ENCODE assay signal across 8 cellular contexts in genomic region chr9:93577940-93578682, GRCh38. TPM values are rescaled to one million over a fixed set of nuclear protein-coding genes. Genes with fewer than 3 reads are reported as not detected.
A peak's percentile ranks its signal among the peaks of the same experiment; 100 is the strongest.
DNase-seq lines count a peak whose midpoint lies in the region; ATAC-seq and TF ChIP-seq lines count a peak whose summit lies in the region.

No MANE protein-coding gene starts in this region.

- H3K36me3 Mint-ChIP-seq in activated CD8-positive, alpha-beta T cell treated with anti-CD3 and anti-CD28 coated beads for 36 hours (ENCODE audit: low read depth) = peaks cover 5% of the 10 kb centered on the region

- no peaks in the 10 kb centered on the region for H3K27me3 Mint-ChIP-seq in activated CD8-positive, alpha-beta T cell treated with anti-CD3 and anti-CD28 coated beads for 36 hours

- H3K4me3 ChIP-seq in HEK293 (ENCODE audit: low read depth, low read length) (peak overlapping the region; percentile 71), heart right ventricle (peak overlapping the region in 9 of 10 donors; percentile 69 to 96 (median 86)), skeletal muscle tissue (ENCODE audit: low read length in 3 of 3) (peak overlapping the region; percentile 75 to 81 (median 77))

- peaks cover 34% of the 10 kb centered on the region for H3K4me1 Mint-ChIP-seq in activated CD8-positive, alpha-beta T cell treated with anti-CD3 and anti-CD28 coated beads for 36 hours (ENCODE audit: low read depth)

- peaks cover 3% of the 10 kb centered on the region for H3K9me3 Mint-ChIP-seq in activated CD8-positive, alpha-beta T cell treated with anti-CD3 and anti-CD28 coated beads for 36 hours

- H3K9ac ChIP-seq in skeletal muscle tissue (ENCODE audit: low read depth in 1 of 3, low read length in 3 of 3) = peak overlapping the region; percentile 70 to 90 (median 79)

- no peak for TF ChIP-seq CTCF in HEK293 (tag by site-specific recombination; IDR thresholded peaks at IDR 0.05)
- no peak for TF ChIP-seq CTCF in activated CD8-positive, alpha-beta T cell treated with anti-CD3 and anti-CD28 coated beads for 36 hours (IDR thresholded peaks at IDR 0.05)
- TF ChIP-seq CTCF in heart right ventricle (IDR thresholded peaks at IDR 0.05) = no peak

- POLR2A ChIA-PET in HEK293 (lab: Yijun Ruan, JAX) = interaction anchor here (0.7 to 1.6 kb wide), 2 partner anchors 10 to 12 kb away, joined by 4 to 5 read pairs; no protein-coding TSS in a partner anchor
- POLR2A ChIA-PET in activated CD8-positive, alpha-beta T cell treated with anti-CD3 and anti-CD28 coated beads for 36 hours (lab: Charles Lee) = interaction anchor here (0.5 to 1.8 kb wide), 4 partner anchors 9 to 121 kb away, joined by 3 to 6 read pairs (median 3); no protein-coding TSS in a partner anchor

- peaks cover 4% of the 10 kb centered on the region; the same call in 1 of the 2 replicates for H3K4me1 ChIP-seq in HEK293 (ENCODE audit: control insufficient read depth, insufficient read depth, low read length)
- H3K4me1 ChIP-seq in heart right ventricle = peaks cover 15 to 73% (median 62%) of the 10 kb centered on the region in 9 donors
- H3K4me1 ChIP-seq in skeletal muscle tissue (ENCODE audit: control insufficient read depth in 3 of 3, insufficient read depth in 3 of 3, low read length in 3 of 3) = peaks cover 50 to 64% (median 63%) of the 10 kb centered on the region in 3 donors

- ATAC-seq in activated CD8-positive, alpha-beta T cell treated with anti-CD3 and anti-CD28 coated beads for 36 hours = no peak
- ATAC-seq in heart right ventricle (peak in 5 of 8 donors; percentile 18 to 37 (median 29)), HG03159 (IDR thresholded peaks at IDR 0.05; ENCODE audit: unreplicated experiment) (no peak)

- DNase-seq in activated CD8-positive, alpha-beta T cell treated with anti-CD3 and anti-CD28 coated beads for 36 hours = no peak
- DNase-seq in heart right ventricle (no peak), HuH-7.5 (ENCODE audit: low spot score) (no peak), NCI-H187 (lab: John Stamatoyannopoulos, UW) (no peak)
- DNase-seq in stimulated activated CD4-positive, alpha-beta T cell treated with anti-CD3 and anti-CD28 coated beads, Interleukin-12 subunit alpha, Interleukin-12 subunit beta, amount 100 ng/mL, for 4 hours = no peak

- peak overlapping the region; percentile 80 for H3K4me3 Mint-ChIP-seq in activated CD8-positive, alpha-beta T cell treated with anti-CD3 and anti-CD28 coated beads for 36 hours

- H3K27me3 ChIP-seq in heart right ventricle = no peaks in the 10 kb centered on the region
- no peaks in the 10 kb centered on the region for H3K27me3 ChIP-seq in skeletal muscle tissue (ENCODE audit: control insufficient read depth in 3 of 3, insufficient read depth in 3 of 3, low read length in 3 of 3)

- H3K36me3 ChIP-seq in HEK293 (ENCODE audit: control insufficient read depth in 2 of 2, insufficient read depth in 1 of 2, low read length in 2 of 2) = no peaks in the 10 kb centered on the region
- H3K36me3 ChIP-seq in heart right ventricle = no peaks in the 10 kb centered on the region
- no peaks in the 10 kb centered on the region for H3K36me3 ChIP-seq in skeletal muscle tissue (ENCODE audit: control insufficient read depth in 3 of 3, insufficient read depth in 3 of 3, low read length in 3 of 3)

- H3K9me3 ChIP-seq in HEK293 (ENCODE audit: control insufficient read depth, insufficient read depth, low read depth, low read length) (no peaks in the 10 kb centered on the region), heart right ventricle (no peaks in the 10 kb centered on the region), skeletal muscle tissue (ENCODE audit: control insufficient read depth in 3 of 3, low read length in 3 of 3) (no peaks in the 10 kb centered on the region)

- CTCF ChIA-PET in HEK293 (lab: Yijun Ruan, JAX) = no interaction called here
- CTCF ChIA-PET in activated CD8-positive, alpha-beta T cell treated with anti-CD3 and anti-CD28 coated beads for 36 hours (lab: Charles Lee) = interaction anchor here (1.2 kb wide), 1 partner anchor 12 kb away, joined by 10 read pairs; no protein-coding TSS in a partner anchor

- H3K27ac Mint-ChIP-seq in activated CD8-positive, alpha-beta T cell treated with anti-CD3 and anti-CD28 coated beads for 36 hours = peak overlapping the region; percentile 86

- no peak overlapping the region for H3K27ac ChIP-seq in HEK293 (ENCODE audit: extremely low read depth, low read depth, low read length)
- H3K27ac ChIP-seq in heart right ventricle = peak overlapping the region; percentile 78 to 96 (median 89)
- peak overlapping the region; percentile 75 for H3K27ac ChIP-seq in skeletal muscle tissue (ENCODE audit: low read depth, low read length)

- 50% methylated on average over 14 of the region's 14 CpGs for WGBS in heart right ventricle, 2 donors

- intact Hi-C loops in activated CD8-positive, alpha-beta T cell treated with anti-CD3 and anti-CD28 coated beads for 36 hours (cut with micrococcal nuclease) = no loop called here
- intact Hi-C loops in heart right ventricle (cut with DNase I) = no loop called here

TF ChIP-seq in HEK293, 187 proteins besides CTCF, POLR2A, EP300 and RAD21:
- no peak for TF ChIP-seq GLI4 (tag by site-specific recombination; IDR thresholded peaks at IDR 0.05)
- TF ChIP-seq IKZF3 (tag by site-specific recombination; IDR thresholded peaks at IDR 0.05) = no peak
- TF ChIP-seq RBAK (tag by site-specific recombination; IDR thresholded peaks at IDR 0.05) = no peak
- peak; percentile 30; the same call in 1 of the 2 replicates for TF ChIP-seq ZBTB8A (tag by site-specific recombination; IDR thresholded peaks at IDR 0.05)
- TF ChIP-seq AEBP2 (tag by site-specific recombination; IDR thresholded peaks at IDR 0.05; ENCODE audit: borderline replicate concordance) = no peak

RNA-seq across cellular contexts. Expression of gene PHF2, which starts 1.7 kb away (rescaled TPM):
- total RNA-seq in activated CD8-positive, alpha-beta T cell treated with anti-CD3 and anti-CD28 coated beads for 36 hours = 10 to 100 TPM; 12.9 to 13.1 TPM
- total RNA-seq in heart right ventricle (10 to 100 TPM; 20.4 to 28.0 (median 23.0) TPM), skeletal muscle tissue (18.8 TPM)
- 10 to 100 TPM; 13.9 to 31.3 TPM for polyA plus RNA-seq in heart right ventricle

Comparison
In these comparisons a context has a peak if more than half of its experiments do, and no peak if none do; other contexts are left out.
1. ATAC-seq: peak in heart right ventricle (5 of 8); none in activated CD8-positive, alpha-beta T cell treated with anti-CD3 and anti-CD28 coated beads for 36 hours (single experiment) and HG03159 (single experiment).
2. Peak in every context shown above with its lines, with median percentiles within 50 percentile points of each other: H3K4me3 ChIP-seq.